ENCODE assay signal across 1 cellular context in the genomic region with DNA sequence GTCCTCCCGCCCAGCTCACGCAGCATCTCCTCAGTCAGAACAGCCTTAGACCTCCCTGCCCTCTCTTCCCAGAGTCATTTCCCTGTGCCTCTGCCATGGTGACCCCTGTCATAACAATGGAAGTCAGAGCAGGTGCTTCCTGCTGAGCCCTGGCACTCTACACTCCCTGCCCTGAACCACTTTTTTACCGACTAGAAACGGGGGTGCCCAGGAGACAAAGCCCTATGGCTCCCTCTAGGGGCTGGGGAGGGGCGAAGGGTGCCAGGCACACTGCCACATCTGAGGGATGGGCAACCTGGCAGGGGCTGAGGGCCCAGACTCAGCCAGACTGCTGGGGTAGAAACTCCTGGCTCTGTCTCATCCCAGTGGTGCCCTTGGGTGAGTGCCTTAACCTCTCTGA.
TF ChIP-seq lines count a peak whose summit lies in the region.

No MANE protein-coding gene starts in this region.

TF ChIP-seq in GM12878, 131 proteins besides CTCF, POLR2A, EP300 and RAD21:
- TF ChIP-seq, protein P1, sequence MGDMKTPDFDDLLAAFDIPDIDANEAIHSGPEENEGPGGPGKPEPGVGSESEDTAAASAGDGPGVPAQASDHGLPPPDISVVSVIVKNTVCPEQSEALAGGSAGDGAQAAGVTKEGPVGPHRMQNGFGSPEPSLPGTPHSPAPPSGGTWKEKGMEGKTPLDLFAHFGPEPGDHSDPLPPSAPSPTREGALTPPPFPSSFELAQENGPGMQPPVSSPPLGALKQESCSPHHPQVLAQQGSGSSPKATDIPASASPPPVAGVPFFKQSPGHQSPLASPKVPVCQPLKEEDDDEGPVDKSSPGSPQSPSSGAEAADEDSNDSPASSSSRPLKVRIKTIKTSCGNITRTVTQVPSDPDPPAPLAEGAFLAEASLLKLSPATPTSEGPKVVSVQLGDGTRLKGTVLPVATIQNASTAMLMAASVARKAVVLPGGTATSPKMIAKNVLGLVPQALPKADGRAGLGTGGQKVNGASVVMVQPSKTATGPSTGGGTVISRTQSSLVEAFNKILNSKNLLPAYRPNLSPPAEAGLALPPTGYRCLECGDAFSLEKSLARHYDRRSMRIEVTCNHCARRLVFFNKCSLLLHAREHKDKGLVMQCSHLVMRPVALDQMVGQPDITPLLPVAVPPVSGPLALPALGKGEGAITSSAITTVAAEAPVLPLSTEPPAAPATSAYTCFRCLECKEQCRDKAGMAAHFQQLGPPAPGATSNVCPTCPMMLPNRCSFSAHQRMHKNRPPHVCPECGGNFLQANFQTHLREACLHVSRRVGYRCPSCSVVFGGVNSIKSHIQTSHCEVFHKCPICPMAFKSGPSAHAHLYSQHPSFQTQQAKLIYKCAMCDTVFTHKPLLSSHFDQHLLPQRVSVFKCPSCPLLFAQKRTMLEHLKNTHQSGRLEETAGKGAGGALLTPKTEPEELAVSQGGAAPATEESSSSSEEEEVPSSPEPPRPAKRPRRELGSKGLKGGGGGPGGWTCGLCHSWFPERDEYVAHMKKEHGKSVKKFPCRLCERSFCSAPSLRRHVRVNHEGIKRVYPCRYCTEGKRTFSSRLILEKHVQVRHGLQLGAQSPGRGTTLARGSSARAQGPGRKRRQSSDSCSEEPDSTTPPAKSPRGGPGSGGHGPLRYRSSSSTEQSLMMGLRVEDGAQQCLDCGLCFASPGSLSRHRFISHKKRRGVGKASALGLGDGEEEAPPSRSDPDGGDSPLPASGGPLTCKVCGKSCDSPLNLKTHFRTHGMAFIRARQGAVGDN (IDR thresholded peaks at IDR 0.05): no peak
- TF ChIP-seq, protein P2, sequence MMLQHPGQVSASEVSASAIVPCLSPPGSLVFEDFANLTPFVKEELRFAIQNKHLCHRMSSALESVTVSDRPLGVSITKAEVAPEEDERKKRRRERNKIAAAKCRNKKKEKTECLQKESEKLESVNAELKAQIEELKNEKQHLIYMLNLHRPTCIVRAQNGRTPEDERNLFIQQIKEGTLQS (IDR thresholded peaks at IDR 0.05; ENCODE audit: borderline replicate concordance, extremely low read depth, low read depth, low read length): no peak
- TF ChIP-seq CBX5 (IDR thresholded peaks at IDR 0.05; ENCODE audit: low read depth): no peak
- TF ChIP-seq, protein P3, sequence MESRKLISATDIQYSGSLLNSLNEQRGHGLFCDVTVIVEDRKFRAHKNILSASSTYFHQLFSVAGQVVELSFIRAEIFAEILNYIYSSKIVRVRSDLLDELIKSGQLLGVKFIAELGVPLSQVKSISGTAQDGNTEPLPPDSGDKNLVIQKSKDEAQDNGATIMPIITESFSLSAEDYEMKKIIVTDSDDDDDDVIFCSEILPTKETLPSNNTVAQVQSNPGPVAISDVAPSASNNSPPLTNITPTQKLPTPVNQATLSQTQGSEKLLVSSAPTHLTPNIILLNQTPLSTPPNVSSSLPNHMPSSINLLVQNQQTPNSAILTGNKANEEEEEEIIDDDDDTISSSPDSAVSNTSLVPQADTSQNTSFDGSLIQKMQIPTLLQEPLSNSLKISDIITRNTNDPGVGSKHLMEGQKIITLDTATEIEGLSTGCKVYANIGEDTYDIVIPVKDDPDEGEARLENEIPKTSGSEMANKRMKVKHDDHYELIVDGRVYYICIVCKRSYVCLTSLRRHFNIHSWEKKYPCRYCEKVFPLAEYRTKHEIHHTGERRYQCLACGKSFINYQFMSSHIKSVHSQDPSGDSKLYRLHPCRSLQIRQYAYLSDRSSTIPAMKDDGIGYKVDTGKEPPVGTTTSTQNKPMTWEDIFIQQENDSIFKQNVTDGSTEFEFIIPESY (IDR thresholded peaks at IDR 0.05): no peak
- no peak for TF ChIP-seq MXI1 (IDR thresholded peaks at IDR 0.05; ENCODE audit: low read depth, low read length)
- TF ChIP-seq RCOR1 (conservative IDR thresholded peaks at IDR 0.05; ENCODE audit: low read depth, low read length): no peak
- TF ChIP-seq JUND (IDR thresholded peaks at IDR 0.05; ENCODE audit: low read depth, low read length): no peak
- no peak for TF ChIP-seq CBX3 (IDR thresholded peaks at IDR 0.05; ENCODE audit: borderline replicate concordance, low read depth)
- TF ChIP-seq POLR2AphosphoS5 (IDR thresholded peaks at IDR 0.05; ENCODE audit: low read length): no peak
- no peak for TF ChIP-seq RELA (IDR thresholded peaks at IDR 0.05; ENCODE audit: borderline replicate concordance, partially characterized antibody)
- TF ChIP-seq HDGF (IDR thresholded peaks at IDR 0.05): no peak
- TF ChIP-seq ZSCAN29 (IDR thresholded peaks at IDR 0.05): no peak
- TF ChIP-seq, protein P4, sequence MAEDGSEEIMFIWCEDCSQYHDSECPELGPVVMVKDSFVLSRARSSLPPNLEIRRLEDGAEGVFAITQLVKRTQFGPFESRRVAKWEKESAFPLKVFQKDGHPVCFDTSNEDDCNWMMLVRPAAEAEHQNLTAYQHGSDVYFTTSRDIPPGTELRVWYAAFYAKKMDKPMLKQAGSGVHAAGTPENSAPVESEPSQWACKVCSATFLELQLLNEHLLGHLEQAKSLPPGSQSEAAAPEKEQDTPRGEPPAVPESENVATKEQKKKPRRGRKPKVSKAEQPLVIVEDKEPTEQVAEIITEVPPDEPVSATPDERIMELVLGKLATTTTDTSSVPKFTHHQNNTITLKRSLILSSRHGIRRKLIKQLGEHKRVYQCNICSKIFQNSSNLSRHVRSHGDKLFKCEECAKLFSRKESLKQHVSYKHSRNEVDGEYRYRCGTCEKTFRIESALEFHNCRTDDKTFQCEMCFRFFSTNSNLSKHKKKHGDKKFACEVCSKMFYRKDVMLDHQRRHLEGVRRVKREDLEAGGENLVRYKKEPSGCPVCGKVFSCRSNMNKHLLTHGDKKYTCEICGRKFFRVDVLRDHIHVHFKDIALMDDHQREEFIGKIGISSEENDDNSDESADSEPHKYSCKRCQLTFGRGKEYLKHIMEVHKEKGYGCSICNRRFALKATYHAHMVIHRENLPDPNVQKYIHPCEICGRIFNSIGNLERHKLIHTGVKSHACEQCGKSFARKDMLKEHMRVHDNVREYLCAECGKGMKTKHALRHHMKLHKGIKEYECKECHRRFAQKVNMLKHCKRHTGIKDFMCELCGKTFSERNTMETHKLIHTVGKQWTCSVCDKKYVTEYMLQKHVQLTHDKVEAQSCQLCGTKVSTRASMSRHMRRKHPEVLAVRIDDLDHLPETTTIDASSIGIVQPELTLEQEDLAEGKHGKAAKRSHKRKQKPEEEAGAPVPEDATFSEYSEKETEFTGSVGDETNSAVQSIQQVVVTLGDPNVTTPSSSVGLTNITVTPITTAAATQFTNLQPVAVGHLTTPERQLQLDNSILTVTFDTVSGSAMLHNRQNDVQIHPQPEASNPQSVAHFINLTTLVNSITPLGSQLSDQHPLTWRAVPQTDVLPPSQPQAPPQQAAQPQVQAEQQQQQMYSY (CRISPR knock-in tag; IDR thresholded peaks at IDR 0.05): no peak
- TF ChIP-seq ZBED1 (IDR thresholded peaks at IDR 0.05; ENCODE audit: borderline replicate concordance): no peak
